In the genomic region with DNA sequence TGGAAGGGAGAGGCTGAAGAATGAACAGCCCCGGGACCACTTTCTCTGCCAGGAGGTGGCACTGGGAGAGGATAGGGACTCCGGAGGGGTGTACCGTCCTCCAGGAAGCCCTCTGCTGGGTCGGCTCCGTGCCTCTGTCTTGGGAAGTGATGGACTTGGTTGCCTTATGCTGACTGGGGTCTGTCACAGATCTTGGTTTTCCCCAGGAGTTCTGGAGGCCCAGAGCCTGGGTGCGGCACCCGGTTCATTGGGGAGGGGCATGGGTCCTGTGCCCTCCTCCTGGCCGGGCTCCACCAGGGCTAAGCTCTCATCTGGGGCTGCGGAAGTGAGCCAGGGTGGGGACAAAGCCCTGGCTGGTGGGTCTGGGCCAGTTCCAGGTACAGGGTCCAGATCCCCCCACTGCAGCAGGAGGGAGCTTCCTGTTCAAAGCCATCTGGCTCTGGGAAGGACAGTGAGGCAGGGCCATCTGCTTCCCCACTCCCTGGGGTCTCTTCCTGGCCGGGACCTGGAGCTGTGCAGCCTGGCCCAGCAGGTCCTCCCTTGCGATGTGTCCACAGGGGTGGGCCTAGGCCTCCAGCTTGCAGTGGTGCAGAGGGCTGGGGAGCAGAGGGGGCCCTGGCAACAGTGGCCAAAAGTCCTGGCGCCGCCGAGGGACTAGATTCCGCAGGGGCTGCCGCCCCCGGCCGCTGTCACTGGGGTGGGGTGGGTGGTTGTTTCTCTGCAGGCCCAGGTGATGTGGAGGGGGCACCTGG, we compare ENCODE assay signal across 1 cellular context.
A peak's percentile ranks its signal among the peaks of the same experiment; 100 is the strongest.
TF ChIP-seq lines count a peak whose summit lies in the region.

No MANE protein-coding gene starts in this region.

TF ChIP-seq in HepG2, 621 proteins besides CTCF, POLR2A, EP300 and RAD21 (continued from another document and continues in another):
- no peak for TF ChIP-seq KDM1A (CRISPR knock-in tag; IDR thresholded peaks at IDR 0.05)
- peak; percentile 46; the same call in 1 of the 2 replicates for TF ChIP-seq YEATS4 (CRISPR knock-in tag; IDR thresholded peaks at IDR 0.05; ENCODE audit: borderline replicate concordance)
- TF ChIP-seq, protein P1, sequence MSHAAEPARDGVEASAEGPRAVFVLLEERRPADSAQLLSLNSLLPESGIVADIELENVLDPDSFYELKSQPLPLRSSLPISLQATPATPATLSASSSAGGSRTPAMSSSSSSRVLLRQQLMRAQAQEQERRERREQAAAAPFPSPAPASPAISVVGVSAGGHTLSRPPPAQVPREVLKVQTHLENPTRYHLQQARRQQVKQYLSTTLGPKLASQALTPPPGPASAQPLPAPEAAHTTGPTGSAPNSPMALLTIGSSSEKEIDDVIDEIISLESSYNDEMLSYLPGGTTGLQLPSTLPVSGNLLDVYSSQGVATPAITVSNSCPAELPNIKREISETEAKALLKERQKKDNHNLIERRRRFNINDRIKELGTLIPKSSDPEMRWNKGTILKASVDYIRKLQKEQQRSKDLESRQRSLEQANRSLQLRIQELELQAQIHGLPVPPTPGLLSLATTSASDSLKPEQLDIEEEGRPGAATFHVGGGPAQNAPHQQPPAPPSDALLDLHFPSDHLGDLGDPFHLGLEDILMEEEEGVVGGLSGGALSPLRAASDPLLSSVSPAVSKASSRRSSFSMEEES (CRISPR knock-in tag; IDR thresholded peaks at IDR 0.05): no peak
- peak in 1 of 2 experiments; percentile 13; a peak in 2 of 4 replicates for TF ChIP-seq HMGXB4 (CRISPR knock-in tag; IDR thresholded peaks at IDR 0.05; ENCODE audit: borderline replicate concordance in 1 of 2, low read depth in 1 of 2)
- TF ChIP-seq THAP9 (CRISPR knock-in tag; IDR thresholded peaks at IDR 0.05; ENCODE audit: borderline replicate concordance): peak; percentile 24; the same call in 1 of the 2 replicates
- TF ChIP-seq SNAI1 (CRISPR knock-in tag; IDR thresholded peaks at IDR 0.05; ENCODE audit: borderline replicate concordance): no peak
- no peak for TF ChIP-seq CHCHD3 (CRISPR knock-in tag; IDR thresholded peaks at IDR 0.05)
- TF ChIP-seq RBFOX2 (IDR thresholded peaks at IDR 0.05; ENCODE audit: low read depth, low read length): peak; percentile 55; the same call in 1 of the 2 replicates
- no peak for TF ChIP-seq ZNF512 (CRISPR knock-in tag; IDR thresholded peaks at IDR 0.05)
- peak; percentile 81 for TF ChIP-seq ZNF430 (CRISPR knock-in tag; IDR thresholded peaks at IDR 0.05)
- 0 out of 2 replicates have a peak, but pooled peaks have one; percentile 24 for TF ChIP-seq ZNF317 (CRISPR knock-in tag; IDR thresholded peaks at IDR 0.05)
- TF ChIP-seq ETV5 (CRISPR knock-in tag; IDR thresholded peaks at IDR 0.05; ENCODE audit: borderline replicate concordance): peak; percentile 64; the same call in 1 of the 2 replicates
- 0 out of 2 replicates have a peak, but pooled peaks have one; percentile 50 for TF ChIP-seq ARNT2 (CRISPR knock-in tag; IDR thresholded peaks at IDR 0.05; ENCODE audit: low read depth)
- no peak for TF ChIP-seq IKZF4 (CRISPR knock-in tag; IDR thresholded peaks at IDR 0.05; ENCODE audit: borderline replicate concordance, low read depth, not compliant biosample characterization)
- TF ChIP-seq, protein P2, sequence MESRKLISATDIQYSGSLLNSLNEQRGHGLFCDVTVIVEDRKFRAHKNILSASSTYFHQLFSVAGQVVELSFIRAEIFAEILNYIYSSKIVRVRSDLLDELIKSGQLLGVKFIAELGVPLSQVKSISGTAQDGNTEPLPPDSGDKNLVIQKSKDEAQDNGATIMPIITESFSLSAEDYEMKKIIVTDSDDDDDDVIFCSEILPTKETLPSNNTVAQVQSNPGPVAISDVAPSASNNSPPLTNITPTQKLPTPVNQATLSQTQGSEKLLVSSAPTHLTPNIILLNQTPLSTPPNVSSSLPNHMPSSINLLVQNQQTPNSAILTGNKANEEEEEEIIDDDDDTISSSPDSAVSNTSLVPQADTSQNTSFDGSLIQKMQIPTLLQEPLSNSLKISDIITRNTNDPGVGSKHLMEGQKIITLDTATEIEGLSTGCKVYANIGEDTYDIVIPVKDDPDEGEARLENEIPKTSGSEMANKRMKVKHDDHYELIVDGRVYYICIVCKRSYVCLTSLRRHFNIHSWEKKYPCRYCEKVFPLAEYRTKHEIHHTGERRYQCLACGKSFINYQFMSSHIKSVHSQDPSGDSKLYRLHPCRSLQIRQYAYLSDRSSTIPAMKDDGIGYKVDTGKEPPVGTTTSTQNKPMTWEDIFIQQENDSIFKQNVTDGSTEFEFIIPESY (CRISPR knock-in tag; IDR thresholded peaks at IDR 0.05): no peak
- no peak for TF ChIP-seq MTERF4 (CRISPR knock-in tag; IDR thresholded peaks at IDR 0.05)
- TF ChIP-seq ZSCAN31 (CRISPR knock-in tag; IDR thresholded peaks at IDR 0.05; ENCODE audit: low read depth): no peak
- TF ChIP-seq GTF2F1 (IDR thresholded peaks at IDR 0.05; ENCODE audit: low read length): no peak
- TF ChIP-seq ZMYM3 (CRISPR knock-in tag; IDR thresholded peaks at IDR 0.05): no peak
- TF ChIP-seq, protein P3, sequence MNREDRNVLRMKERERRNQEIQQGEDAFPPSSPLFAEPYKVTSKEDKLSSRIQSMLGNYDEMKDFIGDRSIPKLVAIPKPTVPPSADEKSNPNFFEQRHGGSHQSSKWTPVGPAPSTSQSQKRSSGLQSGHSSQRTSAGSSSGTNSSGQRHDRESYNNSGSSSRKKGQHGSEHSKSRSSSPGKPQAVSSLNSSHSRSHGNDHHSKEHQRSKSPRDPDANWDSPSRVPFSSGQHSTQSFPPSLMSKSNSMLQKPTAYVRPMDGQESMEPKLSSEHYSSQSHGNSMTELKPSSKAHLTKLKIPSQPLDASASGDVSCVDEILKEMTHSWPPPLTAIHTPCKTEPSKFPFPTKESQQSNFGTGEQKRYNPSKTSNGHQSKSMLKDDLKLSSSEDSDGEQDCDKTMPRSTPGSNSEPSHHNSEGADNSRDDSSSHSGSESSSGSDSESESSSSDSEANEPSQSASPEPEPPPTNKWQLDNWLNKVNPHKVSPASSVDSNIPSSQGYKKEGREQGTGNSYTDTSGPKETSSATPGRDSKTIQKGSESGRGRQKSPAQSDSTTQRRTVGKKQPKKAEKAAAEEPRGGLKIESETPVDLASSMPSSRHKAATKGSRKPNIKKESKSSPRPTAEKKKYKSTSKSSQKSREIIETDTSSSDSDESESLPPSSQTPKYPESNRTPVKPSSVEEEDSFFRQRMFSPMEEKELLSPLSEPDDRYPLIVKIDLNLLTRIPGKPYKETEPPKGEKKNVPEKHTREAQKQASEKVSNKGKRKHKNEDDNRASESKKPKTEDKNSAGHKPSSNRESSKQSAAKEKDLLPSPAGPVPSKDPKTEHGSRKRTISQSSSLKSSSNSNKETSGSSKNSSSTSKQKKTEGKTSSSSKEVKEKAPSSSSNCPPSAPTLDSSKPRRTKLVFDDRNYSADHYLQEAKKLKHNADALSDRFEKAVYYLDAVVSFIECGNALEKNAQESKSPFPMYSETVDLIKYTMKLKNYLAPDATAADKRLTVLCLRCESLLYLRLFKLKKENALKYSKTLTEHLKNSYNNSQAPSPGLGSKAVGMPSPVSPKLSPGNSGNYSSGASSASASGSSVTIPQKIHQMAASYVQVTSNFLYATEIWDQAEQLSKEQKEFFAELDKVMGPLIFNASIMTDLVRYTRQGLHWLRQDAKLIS (CRISPR knock-in tag; IDR thresholded peaks at IDR 0.05): no peak
- TF ChIP-seq ELF3 (CRISPR knock-in tag; IDR thresholded peaks at IDR 0.05): peak; percentile 41; the same call in 1 of the 2 replicates
- TF ChIP-seq GABPA (IDR thresholded peaks at IDR 0.05; ENCODE audit: low read depth, low read length): no peak
- TF ChIP-seq GABPA (CRISPR knock-in tag; IDR thresholded peaks at IDR 0.05; ENCODE audit: low read depth): peak; percentile 70
- peak; percentile 33 for TF ChIP-seq HDAC1 (CRISPR knock-in tag; IDR thresholded peaks at IDR 0.05)
- no peak for TF ChIP-seq MYC (CRISPR knock-in tag; IDR thresholded peaks at IDR 0.05; ENCODE audit: borderline replicate concordance)
- no peak for TF ChIP-seq ZNF431 (CRISPR knock-in tag; IDR thresholded peaks at IDR 0.05; ENCODE audit: borderline replicate concordance, low read depth)
- TF ChIP-seq, protein P4, sequence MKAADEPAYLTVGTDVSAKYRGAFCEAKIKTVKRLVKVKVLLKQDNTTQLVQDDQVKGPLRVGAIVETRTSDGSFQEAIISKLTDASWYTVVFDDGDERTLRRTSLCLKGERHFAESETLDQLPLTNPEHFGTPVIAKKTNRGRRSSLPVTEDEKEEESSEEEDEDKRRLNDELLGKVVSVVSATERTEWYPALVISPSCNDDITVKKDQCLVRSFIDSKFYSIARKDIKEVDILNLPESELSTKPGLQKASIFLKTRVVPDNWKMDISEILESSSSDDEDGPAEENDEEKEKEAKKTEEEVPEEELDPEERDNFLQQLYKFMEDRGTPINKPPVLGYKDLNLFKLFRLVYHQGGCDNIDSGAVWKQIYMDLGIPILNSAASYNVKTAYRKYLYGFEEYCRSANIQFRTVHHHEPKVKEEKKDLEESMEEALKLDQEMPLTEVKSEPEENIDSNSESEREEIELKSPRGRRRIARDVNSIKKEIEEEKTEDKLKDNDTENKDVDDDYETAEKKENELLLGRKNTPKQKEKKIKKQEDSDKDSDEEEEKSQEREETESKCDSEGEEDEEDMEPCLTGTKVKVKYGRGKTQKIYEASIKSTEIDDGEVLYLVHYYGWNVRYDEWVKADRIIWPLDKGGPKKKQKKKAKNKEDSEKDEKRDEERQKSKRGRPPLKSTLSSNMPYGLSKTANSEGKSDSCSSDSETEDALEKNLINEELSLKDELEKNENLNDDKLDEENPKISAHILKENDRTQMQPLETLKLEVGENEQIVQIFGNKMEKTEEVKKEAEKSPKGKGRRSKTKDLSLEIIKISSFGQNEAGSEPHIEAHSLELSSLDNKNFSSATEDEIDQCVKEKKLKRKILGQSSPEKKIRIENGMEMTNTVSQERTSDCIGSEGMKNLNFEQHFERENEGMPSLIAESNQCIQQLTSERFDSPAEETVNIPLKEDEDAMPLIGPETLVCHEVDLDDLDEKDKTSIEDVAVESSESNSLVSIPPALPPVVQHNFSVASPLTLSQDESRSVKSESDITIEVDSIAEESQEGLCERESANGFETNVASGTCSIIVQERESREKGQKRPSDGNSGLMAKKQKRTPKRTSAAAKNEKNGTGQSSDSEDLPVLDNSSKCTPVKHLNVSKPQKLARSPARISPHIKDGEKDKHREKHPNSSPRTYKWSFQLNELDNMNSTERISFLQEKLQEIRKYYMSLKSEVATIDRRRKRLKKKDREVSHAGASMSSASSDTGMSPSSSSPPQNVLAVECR (CRISPR knock-in tag; IDR thresholded peaks at IDR 0.05; ENCODE audit: borderline replicate concordance): peak; percentile 16; the same call in 1 of the 2 replicates
- TF ChIP-seq ZNF160 (CRISPR knock-in tag; IDR thresholded peaks at IDR 0.05): no peak
- no peak for TF ChIP-seq STAT5B (CRISPR knock-in tag; IDR thresholded peaks at IDR 0.05)
- TF ChIP-seq, protein P5, sequence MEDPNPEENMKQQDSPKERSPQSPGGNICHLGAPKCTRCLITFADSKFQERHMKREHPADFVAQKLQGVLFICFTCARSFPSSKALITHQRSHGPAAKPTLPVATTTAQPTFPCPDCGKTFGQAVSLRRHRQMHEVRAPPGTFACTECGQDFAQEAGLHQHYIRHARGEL (CRISPR knock-in tag; IDR thresholded peaks at IDR 0.05): no peak
- TF ChIP-seq HNF4A (CRISPR knock-in tag; IDR thresholded peaks at IDR 0.05): peak; percentile 47; the same call in 1 of the 2 replicates
- no peak for TF ChIP-seq ZNF34 (CRISPR knock-in tag; IDR thresholded peaks at IDR 0.05; ENCODE audit: borderline replicate concordance)
